30 cellular contexts compared by ENCODE assay signal in genomic region chr19:57244513-57244912, GRCh38. TPM values are rescaled to one million over a fixed set of nuclear protein-coding genes. Genes with fewer than 3 reads are reported as not detected.
"Had no signal": no experiment of that assay in that cellular context is flagged by ENCODE, and none has a peak within 500 bp of the region (broad histone marks: within the 10 kb centered on the region; RNA-seq: fewer than 3 reads in every experiment).

No MANE protein-coding gene starts in this region.

- DNase-seq: activated CD4-positive, alpha-beta memory T cell treated with anti-CD3 and anti-CD28 coated beads for 36 hours; activated CD4-positive, alpha-beta T cell treated with anti-CD3 and anti-CD28 coated beads for 48 hours; activated naive CD8-positive, alpha-beta T cell treated with anti-CD3 and anti-CD28 coated beads for 36 hours; activated T-cell treated with anti-CD3 and anti-CD28 coated beads, Interleukin-2, amount 50 U/mL, for 4 hours; amygdala; gastrocnemius medialis; glutamatergic neuron; left lung; lower lobe of right lung; mucosa of descending colon; nucleus accumbens; pancreas; retina; sigmoid colon; small intestine; stimulated activated CD4-positive, alpha-beta T cell treated with anti-CD3 and anti-CD28 coated beads, Interleukin-4, amount 100 ng/mL, for 24 hours; stimulated activated naive B cell treated with anti-CD40 and anti-IgM and Interleukin-4, amounts not matched to agents 10 μg/mL and 1 μg/mL and 100 μg/mL, for 72 hours; stomach; tibial artery had no signal

- H3K27ac Mint-ChIP-seq: activated CD4-positive, alpha-beta memory T cell treated with anti-CD3 and anti-CD28 coated beads for 36 hours; activated naive CD8-positive, alpha-beta T cell treated with anti-CD3 and anti-CD28 coated beads for 36 hours; activated T-helper 2 cell treated with anti-CD3 and anti-CD28 coated beads, Interferon-gamma antibody, Interleukin-2, Interleukin-4, amounts not matched to agents 10 μg/mL and 5 μg/mL and 100 μg/mL, durations not matched to agents 14 hours and 24 hours and 36 hours; dendritic cell treated with granulocyte-macrophage colony-stimulating factor and Interleukin-4, amounts not matched to agents 40 ng/mL and 50 ng/mL, for 4 days; natural killer cell treated with Interleukin-12 subunit alpha and Interleukin-12 subunit beta and Interleukin-15 and Interleukin-18, amount 100 ng/mL, for 72 hours; stimulated activated naive B cell treated with anti-CD40 and anti-IgM and Interleukin-4, amounts not matched to agents 10 μg/mL and 1 μg/mL and 100 μg/mL, for 72 hours had no signal

- H3K4me1 ChIP-seq: prostate gland had no signal

- H3K9me3 ChIP-seq: gastrocnemius medialis, left lung, lower lobe of right lung, mucosa of descending colon, pancreas, prostate gland, sigmoid colon, suprapubic skin had no signal

- H3K27me3 ChIP-seq: breast epithelium, gastrocnemius medialis, left lung, pancreas, sigmoid colon, stomach, suprapubic skin, tibial artery had no signal

- H3K9me3 Mint-ChIP-seq: central memory CD8-positive, alpha-beta T cell; dendritic cell treated with granulocyte-macrophage colony-stimulating factor and Interleukin-4, amounts not matched to agents 40 ng/mL and 50 ng/mL, for 4 days; natural killer cell treated with Interleukin-12 subunit alpha and Interleukin-12 subunit beta and Interleukin-15 and Interleukin-18, amount 100 ng/mL, for 72 hours; stimulated activated naive B cell treated with anti-CD40 and anti-IgM and Interleukin-4, amounts not matched to agents 10 μg/mL and 1 μg/mL and 100 μg/mL, for 72 hours had no signal

- H3K27me3 Mint-ChIP-seq: activated CD4-positive, alpha-beta memory T cell treated with anti-CD3 and anti-CD28 coated beads for 36 hours; activated naive CD8-positive, alpha-beta T cell treated with anti-CD3 and anti-CD28 coated beads for 36 hours; central memory CD8-positive, alpha-beta T cell; dendritic cell treated with granulocyte-macrophage colony-stimulating factor and Interleukin-4, amounts not matched to agents 40 ng/mL and 50 ng/mL, for 4 days; natural killer cell treated with Interleukin-12 subunit alpha and Interleukin-12 subunit beta and Interleukin-15 and Interleukin-18, amount 100 ng/mL, for 72 hours; stimulated activated naive B cell treated with anti-CD40 and anti-IgM and Interleukin-4, amounts not matched to agents 10 μg/mL and 1 μg/mL and 100 μg/mL, for 72 hours had no signal

- H3K27ac ChIP-seq: breast epithelium, epithelial cell of prostate, gastrocnemius medialis, left lung, lower lobe of right lung, pancreas, prostate gland, sigmoid colon, stomach, suprapubic skin, tibial artery, VCaP had no signal

- FAIRE-seq: islet of Langerhans, pancreas, small intestine had no signal

- H3K4me3 Mint-ChIP-seq: activated CD4-positive, alpha-beta memory T cell treated with anti-CD3 and anti-CD28 coated beads for 36 hours; activated naive CD8-positive, alpha-beta T cell treated with anti-CD3 and anti-CD28 coated beads for 36 hours; activated T-cell treated with anti-CD3 and anti-CD28 coated beads, Interleukin-2, amount 50 U/mL, for 4 hours; central memory CD8-positive, alpha-beta T cell; dendritic cell treated with granulocyte-macrophage colony-stimulating factor and Interleukin-4, amounts not matched to agents 40 ng/mL and 50 ng/mL, for 4 days; natural killer cell treated with Interleukin-12 subunit alpha and Interleukin-12 subunit beta and Interleukin-15 and Interleukin-18, amount 100 ng/mL, for 72 hours had no signal

- H3K4me3 ChIP-seq: breast epithelium, gastrocnemius medialis, left lung, lower lobe of right lung, mucosa of descending colon, pancreas, prostate gland, sigmoid colon, stomach, suprapubic skin, tibial artery had no signal

RNA-seq across cellular contexts. Expression of gene AURKC, which starts 13.7 kb away (rescaled TPM):
- total RNA-seq: activated T-helper 2 cell treated with anti-CD3 and anti-CD28 coated beads, Interferon-gamma antibody, Interleukin-2, Interleukin-4, amounts not matched to agents 10 μg/mL and 5 μg/mL and 100 μg/mL, durations not matched to agents 14 hours and 24 hours and 36 hours; myocyte had no signal
